ENCODE assay signal across 9 cellular contexts in the genomic region with DNA sequence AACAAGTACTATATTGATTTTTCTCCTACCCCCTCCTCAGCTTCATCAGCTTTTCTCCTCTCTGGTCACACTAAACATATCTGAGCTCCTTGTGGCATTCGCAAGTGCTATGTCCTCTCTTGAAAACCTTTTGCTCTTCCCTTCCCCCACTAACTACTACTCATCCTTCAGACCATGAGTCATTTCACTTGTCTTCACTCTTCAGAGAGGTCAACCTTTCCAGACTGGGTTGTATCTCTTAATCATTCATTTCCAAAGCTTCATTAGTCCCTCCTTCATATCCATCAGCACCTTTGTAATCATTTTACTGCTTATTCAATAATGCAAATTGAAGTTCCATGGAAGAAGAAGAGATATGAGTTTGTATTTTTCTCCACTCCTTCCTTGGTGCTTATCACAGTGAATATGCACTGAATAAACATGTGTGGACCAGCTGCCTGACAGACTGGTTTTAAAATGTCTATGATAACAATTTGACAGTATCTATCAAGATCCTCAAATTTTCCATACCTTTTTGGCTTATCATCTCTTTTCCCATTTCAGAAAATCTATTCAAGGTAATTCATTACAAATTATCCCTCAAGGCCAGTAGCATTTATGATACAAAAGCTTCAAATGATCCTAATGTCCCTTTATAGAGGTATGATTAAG. TPM values are rescaled to one million over a fixed set of nuclear protein-coding genes. Genes with fewer than 3 reads are reported as not detected.
DNase-seq lines count a peak whose midpoint lies in the region; ATAC-seq and TF ChIP-seq lines count a peak whose summit lies in the region.
"Had no signal": no experiment of that assay in that cellular context is flagged by ENCODE, and none has a peak within 500 bp of the region (broad histone marks: within the 10 kb centered on the region; RNA-seq: fewer than 3 reads in every experiment).

No MANE protein-coding gene starts in this region.

- peak; percentile 91 for ATAC-seq in GM21447 (IDR thresholded peaks at IDR 0.05; ENCODE audit: unreplicated experiment)
- ATAC-seq in GM18873 (IDR thresholded peaks at IDR 0.05; ENCODE audit: low FRiP score, unreplicated experiment), result no peak

- peaks cover 41% of the 10 kb centered on the region for H3K36me3 ChIP-seq in ACC112 (ENCODE audit: insufficient read depth, low read length)

- H3K4me1 ChIP-seq in ACC112 (ENCODE audit: control insufficient read depth, insufficient read depth, low read length, unreplicated experiment), result peaks cover 27% of the 10 kb centered on the region
- H3K4me1 ChIP-seq: right lobe of liver had no signal

- H3K4me3 ChIP-seq in ACC112 (ENCODE audit: low read depth, low read length) (peak overlapping the region; percentile 36; the same call in 1 of the 2 replicates), cardiac fibroblast (replicated peaks in 1 of 2; ENCODE audit: low read depth in 2 of 2, low read length in 2 of 2) (no peak overlapping the region)
- H3K4me3 ChIP-seq: right lobe of liver had no signal

- no peak overlapping the region for H2AFZ ChIP-seq in ACC112 (ENCODE audit: low read length, unreplicated experiment)

- no peaks in the 10 kb centered on the region for H3K27me3 ChIP-seq in ACC112 (ENCODE audit: insufficient read depth, low read length)
- H3K27me3 ChIP-seq: right lobe of liver had no signal

- DNase-seq in LHCN-M2 (ENCODE audit: low read depth) (peak; percentile 85), cardiac fibroblast (ENCODE audit: low read depth in 2 of 2) (peak; percentile 35 to 88), pons (ENCODE audit: low spot score) (no peak), GF-D8 (lab: John Stamatoyannopoulos, UW) (no peak), NCI-H2081 (lab: John Stamatoyannopoulos, UW) (no peak)
- DNase-seq: right lobe of liver had no signal

- TF ChIP-seq CTCF in cardiac fibroblast (IDR thresholded peaks at IDR 0.05; ENCODE audit: low read depth, low read length), result no peak

- peak overlapping the region; percentile 55 for H3K27ac ChIP-seq in ACC112 (ENCODE audit: low read depth, low read length)
- H3K27ac ChIP-seq: right lobe of liver had no signal

- no peaks in the 10 kb centered on the region for H3K79me2 ChIP-seq in ACC112 (ENCODE audit: control insufficient read depth, insufficient read depth, low read length, unreplicated experiment)

RNA-seq across cellular contexts. Expression of a gene that starts 28.4 kb away (rescaled TPM):
- total RNA-seq in LHCN-M2 (2014; rRNA removed), result 27.2 and 41.3 TPM in 2 replicates
- polyA plus RNA-seq in LHCN-M2 (2012), result 15.6 TPM

RNA-seq across cellular contexts. Expression of a gene that starts 45.0 kb away (rescaled TPM):
- 143 and 176 TPM in 2 replicates for total RNA-seq in LHCN-M2 (2014; rRNA removed)
- polyA plus RNA-seq in LHCN-M2 (2012), result 406 TPM

Comparison
In these comparisons a context has a peak if more than half of its experiments do, and no peak if none do; other contexts are left out.
1. DNase-seq: peak in LHCN-M2 (single experiment) and cardiac fibroblast (2 of 2); none in pons (single experiment), GF-D8 (single experiment) and NCI-H2081 (0 of 2).